Comparison of ENCODE assay signal across 24 cellular contexts in the genomic region with DNA sequence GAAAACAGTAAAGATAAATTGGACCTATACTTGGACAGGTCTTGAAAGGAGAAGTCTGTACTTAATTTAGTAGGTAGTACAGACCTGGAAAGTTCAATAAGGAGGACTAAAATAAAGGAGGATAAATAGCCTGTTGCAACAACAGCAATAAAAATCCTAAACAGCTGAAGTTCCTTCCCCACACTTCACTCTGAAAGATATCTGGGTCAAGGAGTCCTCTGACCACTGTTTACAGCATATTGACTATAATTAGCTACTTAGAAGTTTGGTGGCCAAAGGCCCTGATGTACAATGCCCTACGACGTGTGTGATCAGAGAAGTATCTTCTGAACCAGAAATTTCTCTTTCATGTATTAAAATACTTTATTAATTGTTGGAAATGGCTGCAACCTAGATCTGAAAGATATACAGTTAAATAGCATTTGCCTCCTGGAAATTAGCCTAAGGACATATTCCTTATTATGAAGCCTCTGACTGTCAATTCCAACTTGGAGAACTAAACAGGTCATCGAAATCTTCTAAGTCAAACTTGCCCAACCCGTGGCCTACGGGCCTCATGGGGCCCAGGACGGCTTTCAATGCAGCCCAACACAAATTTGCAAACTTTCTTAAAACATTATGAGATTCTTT.
A peak's percentile ranks its signal among the peaks of the same experiment; 100 is the strongest.
DNase-seq lines count a peak whose midpoint lies in the region; ATAC-seq and TF ChIP-seq lines count a peak whose summit lies in the region.
"Had no signal": no experiment of that assay in that cellular context is flagged by ENCODE, and none has a peak within 500 bp of the region (broad histone marks: within the 10 kb centered on the region; RNA-seq: fewer than 3 reads in every experiment).

No MANE protein-coding gene starts in this region.

- H3K27ac ChIP-seq in IMR-90 (ENCODE audit: insufficient read depth, low read length) (no peak overlapping the region), adrenal gland (peak overlapping the region in 3 of 5 donors; percentile 41 to 83 (median 62)), left lung (peak overlapping the region; percentile 0 to 57), subcutaneous abdominal adipose tissue (ENCODE audit: low read depth, low read length) (peak overlapping the region; percentile 78)
- H3K27ac ChIP-seq: KMS-11 had no signal

- no peak overlapping the region for H3K56ac ChIP-seq in IMR-90 (ENCODE audit: extremely low read depth, insufficient read depth, low read length)

- peak; percentile 33 for DNase-seq in IMR-90
- DNase-seq in adrenal gland = peak in 1 of 7 donors; percentile 21
- DNase-seq in left lung = no peak
- no peak for DNase-seq in head of caudate nucleus
- DNase-seq in NCI-H526 (lab: John Stamatoyannopoulos, UW) = no peak
- no peak for DNase-seq in KBM-7
- DNase-seq: activated CD8-positive, alpha-beta memory T cell treated with anti-CD3 and anti-CD28 coated beads for 24 hours; activated naive CD4-positive, alpha-beta T cell treated with anti-CD3 and anti-CD28 coated beads for 36 hours; activated T-cell treated with anti-CD3 and anti-CD28 coated beads, Interleukin-2, amount 50 U/mL, for 72 hours; anterior cingulate cortex; central memory CD4-positive, alpha-beta T cell; dermis blood vessel endothelial cell; DMS53; foreskin keratinocyte; GF-D8; kidney; NCI-H187; NCI-H748 treated with DMSO at 0.1 percent for 48 hours; SIG-M5; sigmoid colon; stimulated activated CD4-positive, alpha-beta T cell treated with anti-CD3 and anti-CD28 coated beads, Interleukin-1b, Interleukin-23, amount 100 ng/mL, for 48 hours; T-helper 1 cell had no signal

- no peaks in the 10 kb centered on the region; the same call in 1 of the 2 replicates for H4K20me1 ChIP-seq in IMR-90 (ENCODE audit: insufficient read depth, low read length)

- H2BK5ac ChIP-seq in IMR-90 (ENCODE audit: low read depth, low read length, poor library complexity, severe bottlenecking) = peak overlapping the region; percentile 99

- H3K18ac ChIP-seq in IMR-90 (ENCODE audit: low read depth, low read length) = peak overlapping the region; percentile 21; the same call in 1 of the 2 replicates

- no peak overlapping the region for H2BK20ac ChIP-seq in IMR-90 (ENCODE audit: low read depth, low read length)

- peaks cover 17% of the 10 kb centered on the region for H3K9me1 ChIP-seq in IMR-90 (ENCODE audit: insufficient read depth, low read length)

- H3K27me3 ChIP-seq in IMR-90 (ENCODE audit: control insufficient read depth, insufficient read depth, low read length) = no peaks in the 10 kb centered on the region
- H3K27me3 ChIP-seq in adrenal gland = no peaks in the 10 kb centered on the region
- H3K27me3 ChIP-seq in left lung = no peaks in the 10 kb centered on the region
- H3K27me3 ChIP-seq in subcutaneous abdominal adipose tissue (ENCODE audit: control insufficient read depth in 5 of 5, insufficient read depth in 4 of 5, low read length in 5 of 5) = no peaks in the 10 kb centered on the region
- H3K27me3 ChIP-seq: foreskin keratinocyte, sigmoid colon had no signal

- peak overlapping the region; percentile 40; the same call in 1 of the 2 replicates for H3K23ac ChIP-seq in IMR-90 (ENCODE audit: low read depth, low read length)

- no peak overlapping the region for H3K9ac ChIP-seq in IMR-90 (ENCODE audit: low read depth, low read length)
- no peak overlapping the region for H3K9ac ChIP-seq in subcutaneous abdominal adipose tissue (ENCODE audit: low read length in 5 of 5)
- H3K9ac ChIP-seq: KMS-11 had no signal

- peak overlapping the region; percentile 62; the same call in 1 of the 2 replicates for H3K14ac ChIP-seq in IMR-90 (replicated peaks; ENCODE audit: low read depth, low read length)

- dilution Hi-C loops in IMR-90 (cut with HindIII; ENCODE audit: low sequenced_read_pairs, unreplicated experiment) = no loop called here

- no peak overlapping the region for H2AFZ ChIP-seq in IMR-90 (replicated peaks; ENCODE audit: low read length, poor library complexity)

- POLR2A ChIA-PET in IMR-90 (lab: Charles Lee; ENCODE audit: unreplicated experiment) = no interaction called here

- CTCF ChIA-PET in IMR-90 (lab: Yijun Ruan, JAX) = interaction anchor here (0.6 kb wide), 3 partner anchors 61 to 356 kb away, joined by 3 to 5 read pairs (median 4); no protein-coding TSS in a partner anchor

- H3K4me3 ChIP-seq in IMR-90 (ENCODE audit: insufficient read depth, low read depth, low read length) (no peak overlapping the region), adrenal gland (no peak overlapping the region), left lung (no peak overlapping the region), subcutaneous abdominal adipose tissue (ENCODE audit: low read depth in 1 of 5, low read length in 5 of 5) (no peak overlapping the region)
- H3K4me3 ChIP-seq: sigmoid colon had no signal

- intact Hi-C loops in IMR-90 (cut with micrococcal nuclease) = loop anchor here (5.0 kb wide), 1 partner anchor 37 kb away; no protein-coding TSS in a partner anchor
- intact Hi-C loops in adrenal gland (cut with DNase I) = no loop called here
- intact Hi-C loops in left lung (cut with DNase I) = no loop called here
- intact Hi-C loops in head of caudate nucleus (cut with DNase I) = no loop called here

- H3K79me1 ChIP-seq in IMR-90 (ENCODE audit: low read depth in 1 of 2, low read length in 2 of 2) = peaks cover 29 to 74% of the 10 kb centered on the region in 2 experiments

- peak overlapping the region; percentile 61 for H2AK5ac ChIP-seq in IMR-90 (ENCODE audit: low read depth, low read length)

- peak overlapping the region; percentile 8; the same call in 1 of the 2 replicates for H3K4me2 ChIP-seq in IMR-90 (ENCODE audit: low read depth, low read length)
- H3K4me2 ChIP-seq: KMS-11 had no signal

- H3K36me3 ChIP-seq in IMR-90 (ENCODE audit: control insufficient read depth, insufficient read depth, low read length) (no peaks in the 10 kb centered on the region; the same call in 1 of the 2 replicates), adrenal gland (replicated peaks in 1 of 2) (no peaks in the 10 kb centered on the region), left lung (no peaks in the 10 kb centered on the region), subcutaneous abdominal adipose tissue (ENCODE audit: control insufficient read depth in 5 of 5, insufficient read depth in 5 of 5, low read length in 5 of 5) (no peaks in the 10 kb centered on the region)
- H3K36me3 ChIP-seq: sigmoid colon had no signal

- peak overlapping the region; percentile 47; the same call in 1 of the 2 replicates for H3K4ac ChIP-seq in IMR-90 (ENCODE audit: low read depth, low read length)

- no peak for TF ChIP-seq RAD21 in IMR-90 (IDR thresholded peaks at IDR 0.05; ENCODE audit: low read length)

- H3K9me3 ChIP-seq in IMR-90 (ENCODE audit: control insufficient read depth, insufficient read depth, low read length) (no peaks in the 10 kb centered on the region), adrenal gland (replicated peaks in 1 of 3) (no peaks in the 10 kb centered on the region), left lung (no peaks in the 10 kb centered on the region), subcutaneous abdominal adipose tissue (ENCODE audit: control insufficient read depth in 5 of 5, low read length in 5 of 5) (no peaks in the 10 kb centered on the region)
- H3K9me3 ChIP-seq: sigmoid colon had no signal

- no peak overlapping the region for H2AK9ac ChIP-seq in IMR-90 (replicated peaks; ENCODE audit: low read depth, low read length, poor library complexity)

- no peak overlapping the region for H4K91ac ChIP-seq in IMR-90 (ENCODE audit: insufficient read depth, low read depth, low read length)

- H2BK120ac ChIP-seq in IMR-90 (ENCODE audit: low read depth, low read length) = peak overlapping the region; percentile 41; the same call in 1 of the 2 replicates

- H3K4me1 ChIP-seq in IMR-90 (ENCODE audit: control insufficient read depth, insufficient read depth, low read length) (peaks cover 24% of the 10 kb centered on the region), adrenal gland (replicated peaks in 1 of 2) (peaks cover 58 to 68% of the 10 kb centered on the region in 2 donors), left lung (peaks cover 33 to 61% of the 10 kb centered on the region in 2 donors), subcutaneous abdominal adipose tissue (ENCODE audit: control insufficient read depth in 5 of 5, insufficient read depth in 5 of 5, low read length in 5 of 5) (peaks cover 0 to 52% (median 48%) of the 10 kb centered on the region in 5 donors)

- in situ Hi-C loops in IMR-90 (cut with MboI; ENCODE audit: low sequenced_read_pairs) (no loop called here), KBM-7 (cut with MboI; ENCODE audit: low pct_unique_long_range_greater_than_20kb, low sequenced_read_pairs) (no loop called here)

- no peak overlapping the region for H4K5ac ChIP-seq in IMR-90 (ENCODE audit: low read depth, low read length)

- BruUV-seq in IMR-90 (replicated peaks; lab: Mats Ljungman, UMichigan) = no TSS peak

- 0 out of 3 replicates have a peak overlapping the region, but pooled peaks have one; percentile 16 for H2BK15ac ChIP-seq in IMR-90 (ENCODE audit: low read depth, low read length)

- H4K8ac ChIP-seq in IMR-90 (ENCODE audit: low read depth in 2 of 2, low read length in 2 of 2) = peak overlapping the region in 1 of 2 experiments; percentile 30; a peak in 2 of 4 replicates

- no peak for ATAC-seq in IMR-90 (ENCODE audit: low read depth)
- ATAC-seq in left lung = peak; percentile 61
- ATAC-seq: activated T-cell treated with anti-CD3 and anti-CD28 coated beads, Interleukin-2, amount 50 U/mL, for 72 hours; foreskin keratinocyte had no signal

- TF ChIP-seq POLR2A in IMR-90 (IDR thresholded peaks at IDR 0.05; ENCODE audit: low read depth, low read length) = no peak
- peak in 1 of 2 donors; percentile 17 for TF ChIP-seq POLR2A in adrenal gland (IDR thresholded peaks at IDR 0.05)

- WGBS in IMR-90 (ENCODE audit: extremely low coverage in 2 of 2, insufficient read length in 1 of 2), 2 experiments = no CpG with 5 or more reads among the region's 6 CpGs
- WGBS in adrenal gland, 4 donors = 68 to 74% (median 71%) methylated on average over 6 of the region's 6 CpGs

- TF ChIP-seq CTCF in IMR-90 (conservative IDR thresholded peaks at IDR 0.05; ENCODE audit: low read depth, low read length) = no peak
- no peak for TF ChIP-seq CTCF in adrenal gland (IDR thresholded peaks at IDR 0.05)
- TF ChIP-seq CTCF in left lung (IDR thresholded peaks at IDR 0.05) = no peak

TF ChIP-seq in IMR-90, 13 proteins besides CTCF, POLR2A, EP300 and RAD21 (continues in another document):
- TF ChIP-seq NFE2L2 (IDR thresholded peaks at IDR 0.05; ENCODE audit: low read depth, low read length) (no peak), CHD1 (IDR thresholded peaks at IDR 0.05; ENCODE audit: low read depth, low read length) (no peak), RCOR1 (IDR thresholded peaks at IDR 0.05; ENCODE audit: insufficient replicate concordance, low read length) (no peak)
- TF ChIP-seq, protein P1, sequence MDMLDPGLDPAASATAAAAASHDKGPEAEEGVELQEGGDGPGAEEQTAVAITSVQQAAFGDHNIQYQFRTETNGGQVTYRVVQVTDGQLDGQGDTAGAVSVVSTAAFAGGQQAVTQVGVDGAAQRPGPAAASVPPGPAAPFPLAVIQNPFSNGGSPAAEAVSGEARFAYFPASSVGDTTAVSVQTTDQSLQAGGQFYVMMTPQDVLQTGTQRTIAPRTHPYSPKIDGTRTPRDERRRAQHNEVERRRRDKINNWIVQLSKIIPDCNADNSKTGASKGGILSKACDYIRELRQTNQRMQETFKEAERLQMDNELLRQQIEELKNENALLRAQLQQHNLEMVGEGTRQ (IDR thresholded peaks at IDR 0.05; ENCODE audit: low read depth, low read length) = no peak
